In genomic region chr11:860238-861104, GRCh38 we compare ENCODE assay signal across 1 cellular context.
TF ChIP-seq lines count a peak whose summit lies in the region.

No MANE protein-coding gene starts in this region.

TF ChIP-seq in H1, 55 proteins besides CTCF, POLR2A, EP300 and RAD21:
- TF ChIP-seq ASH2L (IDR thresholded peaks at IDR 0.05; ENCODE audit: low read length) = no peak
- no peak for TF ChIP-seq ATF2 (IDR thresholded peaks at IDR 0.05; ENCODE audit: low read length)
- no peak for TF ChIP-seq CHD7 (IDR thresholded peaks at IDR 0.05; ENCODE audit: insufficient replicate concordance, low read length)
- no peak for TF ChIP-seq KDM4A (IDR thresholded peaks at IDR 0.05; ENCODE audit: low read depth, low read length, severe bottlenecking)
- no peak for TF ChIP-seq SRF (IDR thresholded peaks at IDR 0.05; ENCODE audit: low read depth, low read length)
